In genomic region chr17:78878261-78878660, GRCh38 we compare ENCODE assay signal across 1 cellular context.
TF ChIP-seq lines count a peak whose summit lies in the region.

No MANE protein-coding gene starts in this region.

TF ChIP-seq in H1, 55 proteins besides CTCF, POLR2A, EP300 and RAD21:
- TF ChIP-seq ZNF274 (IDR thresholded peaks at IDR 0.05; ENCODE audit: borderline replicate concordance, extremely low read depth, low read length) (no peak), RFX5 (IDR thresholded peaks at IDR 0.05; ENCODE audit: borderline replicate concordance, low read depth, low read length) (no peak), NRF1 (IDR thresholded peaks at IDR 0.05; ENCODE audit: low read depth, low read length) (no peak), CHD1 (IDR thresholded peaks at IDR 0.05; ENCODE audit: low read depth, low read length) (no peak), MAFK (IDR thresholded peaks at IDR 0.05; ENCODE audit: low read depth, low read length) (no peak), GABPA (IDR thresholded peaks at IDR 0.05; ENCODE audit: borderline replicate concordance, insufficient read depth, low read length) (no peak), USF2 (IDR thresholded peaks at IDR 0.05; ENCODE audit: low read length) (no peak), YY1 (IDR thresholded peaks at IDR 0.05; ENCODE audit: low read depth, low read length) (no peak), SIN3A (conservative IDR thresholded peaks at IDR 0.05 in 1 of 2, IDR thresholded peaks at IDR 0.05 in 1 of 2; ENCODE audit: low read depth in 1 of 2, low read length in 2 of 2) (no peak), HDAC2 (IDR thresholded peaks at IDR 0.05; ENCODE audit: borderline replicate concordance in 1 of 2, low read depth in 2 of 2, low read length in 2 of 2) (no peak), BCL11A (IDR thresholded peaks at IDR 0.05; ENCODE audit: low read depth in 2 of 2, low read length in 2 of 2) (no peak), BACH1 (IDR thresholded peaks at IDR 0.05; ENCODE audit: low read length) (no peak), KDM1A (IDR thresholded peaks at IDR 0.05; ENCODE audit: borderline replicate concordance, low read length) (no peak), POLR2AphosphoS5 (IDR thresholded peaks at IDR 0.05; ENCODE audit: low read depth, low read length) (no peak)
